8 cellular contexts compared by ENCODE assay signal in genomic region chr3:124986153-124987143, GRCh38. TPM values are rescaled to one million over a fixed set of nuclear protein-coding genes. Genes with fewer than 3 reads are reported as not detected.
DNase-seq lines count a peak whose midpoint lies in the region; ATAC-seq and TF ChIP-seq lines count a peak whose summit lies in the region.

No MANE protein-coding gene starts in this region.

- POLR2A ChIA-PET in PC-3 (lab: Charles Lee; ENCODE audit: unreplicated experiment), result interaction anchor here (0.8 kb wide), 1 partner anchor 609 kb away, joined by 15 read pairs; the partner anchor contains the start of gene OSBPL11
- POLR2A ChIA-PET in CD4-positive, alpha-beta memory T cell (lab: Charles Lee; ENCODE audit: partially characterized antibody), result no interaction called here

- intact Hi-C loops in PC-3 (cut with micrococcal nuclease), result loop anchor here (1.0 kb wide), 2 partner anchors 58 to 225 kb away; no protein-coding TSS in a partner anchor
- intact Hi-C loops in CD4-positive, alpha-beta memory T cell (cut with micrococcal nuclease), result no loop called here

- H3K4me3 ChIP-seq in PC-3 (ENCODE audit: low read length) (no peak overlapping the region), fibroblast of mammary gland (ENCODE audit: control insufficient read depth, low read depth, low read length) (no peak overlapping the region), rectal smooth muscle tissue (ENCODE audit: low read length) (no peak overlapping the region)
- no peak overlapping the region for H3K4me3 ChIP-seq in CD4-positive, alpha-beta memory T cell (ENCODE audit: low read length in 2 of 2)

- no peaks in the 10 kb centered on the region for H3F3A ChIP-seq in PC-3 (ENCODE audit: low read length, unreplicated experiment)

- peak overlapping the region; percentile 77 for H3K27ac ChIP-seq in PC-3 (ENCODE audit: low read length)
- peak overlapping the region; percentile 3 for H3K27ac ChIP-seq in rectal smooth muscle tissue (ENCODE audit: low read depth, low read length)
- no peak overlapping the region for H3K27ac ChIP-seq in CD4-positive, alpha-beta memory T cell (ENCODE audit: low read depth, low read length)

- H3K27ac Mint-ChIP-seq in CD4-positive, alpha-beta memory T cell, result peak overlapping the region in 1 of 7 donors; percentile 30

- no peaks in the 10 kb centered on the region for H3K27me3 ChIP-seq in PC-3 (ENCODE audit: low read length)
- H3K27me3 ChIP-seq in rectal smooth muscle tissue (ENCODE audit: control insufficient read depth, insufficient read depth, low read length), result no peaks in the 10 kb centered on the region
- H3K27me3 ChIP-seq in CD4-positive, alpha-beta memory T cell (ENCODE audit: insufficient read depth, low read length), result no peaks in the 10 kb centered on the region

- CTCF ChIA-PET in PC-3 (lab: Charles Lee), result no interaction called here
- CTCF ChIA-PET in CD4-positive, alpha-beta memory T cell (lab: Charles Lee; ENCODE audit: partially characterized antibody), result no interaction called here

- no TSS peak for BruUV-seq in PC-3 (replicated peaks; lab: Mats Ljungman, UMichigan)

- H3K9me3 Mint-ChIP-seq in CD4-positive, alpha-beta memory T cell, result no peaks in the 10 kb centered on the region

- H3K9ac ChIP-seq in PC-3 (ENCODE audit: low read length), result peak overlapping the region; percentile 32
- no peak overlapping the region for H3K9ac ChIP-seq in rectal smooth muscle tissue (ENCODE audit: low read length)

- H3K4me1 ChIP-seq in PC-3 (ENCODE audit: insufficient read depth, low read length), result peaks cover 25% of the 10 kb centered on the region
- H3K4me1 ChIP-seq in rectal smooth muscle tissue (ENCODE audit: control insufficient read depth, insufficient read depth, low read length), result peaks cover 11% of the 10 kb centered on the region
- H3K4me1 ChIP-seq in CD4-positive, alpha-beta memory T cell (ENCODE audit: insufficient read depth, low read length), result no peaks in the 10 kb centered on the region

- no peaks in the 10 kb centered on the region for H3K79me2 ChIP-seq in PC-3 (ENCODE audit: low read length)

- no peaks in the 10 kb centered on the region for H3K36me3 ChIP-seq in PC-3 (ENCODE audit: low read depth, low read length)
- H3K36me3 ChIP-seq in rectal smooth muscle tissue (ENCODE audit: control insufficient read depth, insufficient read depth, low read length), result peaks cover 8% of the 10 kb centered on the region
- H3K36me3 ChIP-seq in CD4-positive, alpha-beta memory T cell (ENCODE audit: insufficient read depth, low read length), result peaks cover 7% of the 10 kb centered on the region

- peaks cover 40 to 59% of the 10 kb centered on the region in 2 donors for H3K36me3 Mint-ChIP-seq in CD4-positive, alpha-beta memory T cell

- no peaks in the 10 kb centered on the region for H3K9me2 ChIP-seq in PC-3 (replicated peaks; ENCODE audit: low read length)

- peak; percentile 78 for TF ChIP-seq CTCF in PC-3 (conservative IDR thresholded peaks at IDR 0.05; ENCODE audit: low read depth, low read length)
- TF ChIP-seq CTCF in fibroblast of mammary gland (conservative IDR thresholded peaks at IDR 0.05; ENCODE audit: control insufficient read depth, insufficient read depth, low read depth, low read length), result peak; percentile 55

- H3K4me1 Mint-ChIP-seq in CD4-positive, alpha-beta memory T cell, result peaks cover 0 to 4% (median 0%) of the 10 kb centered on the region in 4 donors

- H4K20me1 ChIP-seq in PC-3 (ENCODE audit: low read length), result no peaks in the 10 kb centered on the region

- H2AFZ ChIP-seq in PC-3 (ENCODE audit: low read length), result peak overlapping the region; percentile 29

- peak; percentile 81 for DNase-seq in GM03348 (ENCODE audit: low spot score)
- peak; percentile 89 for DNase-seq in PC-3
- peak; percentile 95 for DNase-seq in fibroblast of mammary gland (ENCODE audit: low read depth)
- no peak for DNase-seq in effector CD8-positive, alpha-beta T cell (lab: John Stamatoyannopoulos, UW)
- no peak for DNase-seq in globus pallidus (ENCODE audit: low spot score)
- DNase-seq in CD4-positive, alpha-beta memory T cell, result no peak

- H3K4me3 Mint-ChIP-seq in CD4-positive, alpha-beta memory T cell, result no peak overlapping the region

- ATAC-seq in PC-3, result peak; percentile 73
- ATAC-seq in GM21447 (IDR thresholded peaks at IDR 0.05; ENCODE audit: unreplicated experiment), result no peak

- no peaks in the 10 kb centered on the region for H3K9me3 ChIP-seq in PC-3 (ENCODE audit: low read length)
- H3K9me3 ChIP-seq in CD4-positive, alpha-beta memory T cell (ENCODE audit: control insufficient read depth in 1 of 2, low read length in 2 of 2), result no peaks in the 10 kb centered on the region

- peak overlapping the region; percentile 30 for H3K4me2 ChIP-seq in PC-3 (ENCODE audit: low read length)

- H3K27me3 Mint-ChIP-seq in CD4-positive, alpha-beta memory T cell, result no peaks in the 10 kb centered on the region

RNA-seq across cellular contexts. Expression of gene MUC13, which starts 51.9 kb away (rescaled TPM):
- total RNA-seq in PC-3 (2014; rRNA removed), result 0.04 TPM in 1 of 2 replicates, not detected in the other
- total RNA-seq in CD4-positive, alpha-beta memory T cell, result not detected
- not detected for polyA plus RNA-seq in CD4-positive, alpha-beta memory T cell

Comparison
In these comparisons a context has a peak if more than half of its experiments do, and no peak if none do; other contexts are left out.
1. DNase-seq: peak in GM03348 (single experiment), PC-3 (single experiment) and fibroblast of mammary gland (single experiment); none in effector CD8-positive, alpha-beta T cell (single experiment), globus pallidus (single experiment) and CD4-positive, alpha-beta memory T cell (0 of 5).